In the genomic region with DNA sequence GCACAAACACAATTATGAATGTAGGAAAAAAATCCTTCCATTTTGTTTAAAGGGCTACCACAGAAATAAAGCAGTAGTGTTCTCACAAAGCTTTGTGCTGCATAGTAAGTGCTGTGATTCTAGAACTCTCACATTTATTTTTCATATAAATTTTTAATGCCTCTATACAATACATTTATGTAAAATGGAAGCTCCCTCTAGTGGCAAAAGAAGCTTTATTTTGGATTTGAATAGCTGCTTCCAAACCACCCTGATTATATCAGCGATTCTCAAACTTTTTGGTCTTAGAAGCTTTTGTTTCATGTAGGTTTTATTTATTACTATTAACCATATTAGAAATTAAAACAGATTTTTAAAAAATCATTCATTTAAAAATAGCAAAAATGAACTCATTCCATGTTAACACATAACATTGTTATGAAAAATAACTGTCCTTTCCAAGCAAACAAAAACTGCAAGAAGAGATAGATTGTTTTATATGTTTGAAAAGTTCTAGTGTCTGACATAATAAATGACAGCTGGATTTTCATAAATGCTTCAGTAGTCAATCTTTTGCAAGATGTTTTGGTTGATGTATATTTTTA, we compare ENCODE assay signal across 11 cellular contexts. TPM values are rescaled to one million over a fixed set of nuclear protein-coding genes. Genes with fewer than 3 reads are reported as not detected.
DNase-seq lines count a peak whose midpoint lies in the region; ATAC-seq, FAIRE-seq and TF ChIP-seq lines count a peak whose summit lies in the region.
"Had no signal": no experiment of that assay in that cellular context is flagged by ENCODE, and none has a peak within 500 bp of the region (broad histone marks: within the 10 kb centered on the region; RNA-seq: fewer than 3 reads in every experiment).

No MANE protein-coding gene starts in this region.

- WGBS in HepG2 (ENCODE audit: low lambda C conversion rate) = 59% methylated on average over 1 of the region's 1 CpG

- H3K4me2 ChIP-seq in HepG2 (ENCODE audit: low read depth, low read length) = no peak overlapping the region

- no peak overlapping the region for H2AFZ ChIP-seq in HepG2 (ENCODE audit: low read length)

- H3K4me3 Mint-ChIP-seq in WTC11 = no peak overlapping the region
- no peak overlapping the region for H3K4me3 Mint-ChIP-seq in stimulated activated effector memory CD8-positive, alpha-beta T cell treated with anti-CD3 and anti-CD28 coated beads, Interleukin-12 subunit alpha, Interleukin-12 subunit beta, amount 100 ng/mL, for 72 hours
- H3K4me3 Mint-ChIP-seq: stimulated activated naive CD8-positive, alpha-beta T cell treated with anti-CD3 and anti-CD28 coated beads, Interleukin-15, Interleukin-2, amounts not matched to agents 100 ng/mL and 50 ng/mL, for 24 hours had no signal

- peaks cover 8% of the 10 kb centered on the region for H3K4me1 Mint-ChIP-seq in WTC11
- no peaks in the 10 kb centered on the region for H3K4me1 Mint-ChIP-seq in stimulated activated effector memory CD8-positive, alpha-beta T cell treated with anti-CD3 and anti-CD28 coated beads, Interleukin-12 subunit alpha, Interleukin-12 subunit beta, amount 100 ng/mL, for 72 hours

- in situ Hi-C loops in HepG2 (cut with HindIII; ENCODE audit: extremely low pct_ligation_motif_present, low pct_unique_long_range_greater_than_20kb) = no loop called here

- peaks cover 37% of the 10 kb centered on the region for H3K9me3 Mint-ChIP-seq in WTC11
- peaks cover 2% of the 10 kb centered on the region for H3K9me3 Mint-ChIP-seq in stimulated activated effector memory CD8-positive, alpha-beta T cell treated with anti-CD3 and anti-CD28 coated beads, Interleukin-12 subunit alpha, Interleukin-12 subunit beta, amount 100 ng/mL, for 72 hours

- H3K36me3 ChIP-seq in HepG2 (replicated peaks in 1 of 2; ENCODE audit: control insufficient read depth in 1 of 2, insufficient read depth in 2 of 2, low read length in 2 of 2) (no peaks in the 10 kb centered on the region), ascending aorta (no peaks in the 10 kb centered on the region)

- H3K4me3 ChIP-seq in HepG2 (replicated peaks in 1 of 3; ENCODE audit: insufficient read depth in 1 of 3, low read depth in 2 of 3, low read length in 3 of 3) (no peak overlapping the region), ascending aorta (no peak overlapping the region)

- no TSS peak for BruUV-seq in HepG2 (replicated peaks; lab: Mats Ljungman, UMichigan)

- H3K9me3 ChIP-seq in HepG2 (ENCODE audit: low read length) (peaks cover 7% of the 10 kb centered on the region), ascending aorta (no peaks in the 10 kb centered on the region)

- DNase-seq in DMS53 treated with DMSO at 0.1 percent for 48 hours (lab: John Stamatoyannopoulos, UW; ENCODE audit: unreplicated experiment) (peak; percentile 13), KG1 (lab: John Stamatoyannopoulos, UW) (peak; percentile 6), WTC11 (ENCODE audit: low spot score) (no peak), HepG2 (ENCODE audit: low spot score) (peak; percentile 19), ascending aorta (ENCODE audit: low spot score in 2 of 2) (no peak), cerebellar nuclear complex (lab: John Stamatoyannopoulos, UW) (no peak)
- DNase-seq in stimulated activated effector memory CD8-positive, alpha-beta T cell treated with anti-CD3 and anti-CD28 coated beads, Interleukin-12 subunit alpha, Interleukin-12 subunit beta, amount 100 ng/mL, for 72 hours (ENCODE audit: low spot score in 2 of 2) = no peak
- DNase-seq: activated CD4-positive, CD25-positive, alpha-beta regulatory T cell treated with anti-CD3 and anti-CD28 coated beads, Interleukin-2, amount 50 U/mL, for 72 hours had no signal

- no peak for FAIRE-seq in HepG2 (lab: Jason Lieb, UNC)

- TF ChIP-seq RAD21 in HepG2 (CRISPR knock-in tag; IDR thresholded peaks at IDR 0.05) = no peak

- CTCF ChIA-PET in WTC11 (lab: Charles Lee) = interaction anchor here (0.6 to 2.3 kb wide), 41 partner anchors 9 to 309 kb away, joined by 3 to 18 read pairs (median 4); a partner anchor contains a TSS
- CTCF ChIA-PET in HepG2 (lab: Yijun Ruan, JAX; ENCODE audit: low intra/inter-chr PET ratio, low total read pairs) = interaction anchor here (1.4 to 2.6 kb wide), 2 partner anchors 207 to 309 kb away, joined by 7 to 17 read pairs; no protein-coding TSS in a partner anchor

- no peak for TF ChIP-seq POLR2A in HepG2 (IDR thresholded peaks at IDR 0.05; ENCODE audit: insufficient read depth in 1 of 2, low read depth in 2 of 2, low read length in 2 of 2)

- no peak overlapping the region for H3K9ac ChIP-seq in HepG2 (ENCODE audit: insufficient read depth, low read depth, low read length)

- no peaks in the 10 kb centered on the region; the same call in 1 of the 2 replicates for H3K27me3 Mint-ChIP-seq in WTC11 (ENCODE audit: low read depth)
- H3K27me3 Mint-ChIP-seq: stimulated activated naive CD8-positive, alpha-beta T cell treated with anti-CD3 and anti-CD28 coated beads, Interleukin-15, Interleukin-2, amounts not matched to agents 100 ng/mL and 50 ng/mL, for 24 hours had no signal

- peaks cover 2% of the 10 kb centered on the region for H3K79me2 ChIP-seq in HepG2 (ENCODE audit: insufficient read depth, low read length)

- no peak overlapping the region for H3K27ac Mint-ChIP-seq in WTC11
- no peak overlapping the region for H3K27ac Mint-ChIP-seq in stimulated activated effector memory CD8-positive, alpha-beta T cell treated with anti-CD3 and anti-CD28 coated beads, Interleukin-12 subunit alpha, Interleukin-12 subunit beta, amount 100 ng/mL, for 72 hours
- H3K27ac Mint-ChIP-seq: stimulated activated naive CD8-positive, alpha-beta T cell treated with anti-CD3 and anti-CD28 coated beads, Interleukin-15, Interleukin-2, amounts not matched to agents 100 ng/mL and 50 ng/mL, for 24 hours had no signal

- H3K27ac ChIP-seq in HepG2 (ENCODE audit: extremely low read length, insufficient read depth, low read length) = no peak overlapping the region
- H3K27ac ChIP-seq in ascending aorta = no peak overlapping the region

- H3K27me3 ChIP-seq in HepG2 (ENCODE audit: control insufficient read depth in 1 of 2, insufficient read depth in 2 of 2, low read length in 2 of 2) (no peaks in the 10 kb centered on the region), ascending aorta (no peaks in the 10 kb centered on the region)

- intact Hi-C loops in HepG2 (cut with micrococcal nuclease; ENCODE audit: unreplicated experiment) (loop anchor here (1.0 to 5.0 kb wide), 3 partner anchors 137 to 310 kb away; no protein-coding TSS in a partner anchor), ascending aorta (cut with DNase I) (no loop called here)

- no peak for TF ChIP-seq EP300 in HepG2 (IDR thresholded peaks at IDR 0.05; ENCODE audit: low read depth in 2 of 2, low read length in 2 of 2)
- no peak for TF ChIP-seq EP300 in HepG2 (CRISPR knock-in tag; IDR thresholded peaks at IDR 0.05; ENCODE audit: borderline replicate concordance)

- peaks cover 32% of the 10 kb centered on the region for H3K36me3 Mint-ChIP-seq in WTC11
- H3K36me3 Mint-ChIP-seq in stimulated activated effector memory CD8-positive, alpha-beta T cell treated with anti-CD3 and anti-CD28 coated beads, Interleukin-12 subunit alpha, Interleukin-12 subunit beta, amount 100 ng/mL, for 72 hours = no peaks in the 10 kb centered on the region

- POLR2A ChIA-PET in WTC11 (lab: Charles Lee) (no interaction called here), HepG2 (lab: Yijun Ruan, JAX) (interaction anchor here (0.8 to 2.0 kb wide), 3 partner anchors 133 to 160 kb away, joined by 3 to 4 read pairs (median 3); no protein-coding TSS in a partner anchor)

- no peaks in the 10 kb centered on the region for H4K20me1 ChIP-seq in HepG2 (ENCODE audit: insufficient read depth, low read length)

- H3K4me1 ChIP-seq in HepG2 (ENCODE audit: insufficient read depth, low read length) (peaks cover 36% of the 10 kb centered on the region), ascending aorta (no peaks in the 10 kb centered on the region)

- peak; percentile 32; the same call in 1 of the 2 replicates for TF ChIP-seq CTCF in WTC11 (IDR thresholded peaks at IDR 0.05)
- peak; percentile 34; the same call in 1 of the 2 replicates for TF ChIP-seq CTCF in HepG2 (CRISPR knock-in tag; IDR thresholded peaks at IDR 0.05)
- peak in 1 of 3 experiments; percentile 31 for TF ChIP-seq CTCF in ascending aorta (IDR thresholded peaks at IDR 0.05)

- ATAC-seq in WTC11 (no peak), HepG2 (no peak), HG03196 (IDR thresholded peaks at IDR 0.05; ENCODE audit: unreplicated experiment) (no peak)
- ATAC-seq in stimulated activated effector memory CD8-positive, alpha-beta T cell treated with anti-CD3 and anti-CD28 coated beads, Interleukin-12 subunit alpha, Interleukin-12 subunit beta, amount 100 ng/mL, for 72 hours = no peak

TF ChIP-seq in WTC11, 78 proteins besides CTCF, POLR2A, EP300 and RAD21 (continues in another document):
- TF ChIP-seq GTF2I (CRISPR knock-in tag; conservative IDR thresholded peaks at IDR 0.05) = no peak

TF ChIP-seq in HepG2, 621 proteins besides CTCF, POLR2A, EP300 and RAD21:
- TF ChIP-seq STAG1 (CRISPR knock-in tag; IDR thresholded peaks at IDR 0.05) (peak; percentile 49), ZNF121 (CRISPR knock-in tag; IDR thresholded peaks at IDR 0.05) (no peak), SMC3 (IDR thresholded peaks at IDR 0.05; ENCODE audit: low read length) (0 out of 2 replicates have a peak, but pooled peaks have one; percentile 1)
TF ChIP-seq in HepG2: peak in this region for 2.

RNA-seq across cellular contexts. Expression of a gene that starts 38.4 kb away (rescaled TPM):
- total RNA-seq in WTC11 (2021) = 8.1 to 8.7 TPM (median 8.6 TPM) in 3 replicates
- total RNA-seq in HepG2 (2016; rRNA removed; fragmentation: Illumina TruSeq; extraction: Trizol) = 1.0 and 1.1 TPM in 2 replicates
- 0.79 and 1.8 TPM in 2 replicates for total RNA-seq in HepG2 (2016; cell fraction: cytosol; rRNA removed; fragmentation: Illumina TruSeq; extraction: Trizol; ENCODE audit: low read depth)
- total RNA-seq in HepG2 (2016; cell fraction: insoluble cytoplasmic fraction; rRNA removed; fragmentation: Illumina TruSeq; extraction: Trizol) = 0.89 and 1.3 TPM in 2 replicates
- 0.55 and 0.90 TPM in 2 replicates for total RNA-seq in HepG2 (2016; cell fraction: membrane; rRNA removed; fragmentation: Illumina TruSeq; extraction: Trizol)
- total RNA-seq in HepG2 (2016; cell fraction: nucleus; rRNA removed; fragmentation: Illumina TruSeq; extraction: Trizol) = 2.0 TPM in 2 replicates
- 1.2 and 1.6 TPM in 2 replicates for polyA plus RNA-seq in HepG2 (2011; rRNA removed)
- polyA plus RNA-seq in HepG2 (2011; cell fraction: cytosol; rRNA removed) = 0.86 and 0.96 TPM in 2 replicates
- polyA plus RNA-seq in HepG2 (2011; cell fraction: nucleus; rRNA removed) = 2.2 and 3.3 TPM in 2 replicates
- polyA plus RNA-seq in HepG2 (2012) = 4.4 and 4.6 TPM in 2 replicates
- 0.11 and 0.22 TPM in 2 replicates for polyA plus RNA-seq in HepG2 (2016; cell fraction: cytosol; fragmentation: Illumina TruSeq; extraction: Trizol; ENCODE audit: low read depth)
- 0.84 and 1.1 TPM in 2 replicates for polyA plus RNA-seq in HepG2 (2016; cell fraction: insoluble cytoplasmic fraction; fragmentation: Illumina TruSeq; extraction: Trizol; ENCODE audit: low read depth)
- 0.43 and 0.50 TPM in 2 replicates for polyA plus RNA-seq in HepG2 (2016; cell fraction: membrane; fragmentation: Illumina TruSeq; extraction: Trizol; ENCODE audit: low read depth)
- 1.6 and 2.8 TPM in 2 replicates for polyA plus RNA-seq in HepG2 (2016; cell fraction: nucleus; fragmentation: Illumina TruSeq; extraction: Trizol; ENCODE audit: insufficient read depth, low read depth)
- polyA minus RNA-seq in HepG2 (2011; rRNA and poly(A)+ RNA removed; ENCODE audit: low replicate concordance) = 3.8 TPM in 1 of 2 replicates, not detected in the other
- 2.2 and 2.8 TPM in 2 replicates for polyA minus RNA-seq in HepG2 (2011; cell fraction: cytosol; rRNA and poly(A)+ RNA removed)
- polyA minus RNA-seq in HepG2 (2011; cell fraction: nucleus; rRNA and poly(A)+ RNA removed) = 24.7 and 25.9 TPM in 2 replicates
- total RNA-seq in ascending aorta = not detected
- total RNA-seq: H4 had no signal

Comparison
In these comparisons a context has a peak if more than half of its experiments do, and no peak if none do; other contexts are left out.
1. DNase-seq: peak in DMS53 treated with DMSO at 0.1 percent for 48 hours (single experiment), KG1 (single experiment) and HepG2 (single experiment); none in WTC11 (single experiment), ascending aorta (0 of 2), cerebellar nuclear complex (0 of 2) and stimulated activated effector memory CD8-positive, alpha-beta T cell treated with anti-CD3 and anti-CD28 coated beads, Interleukin-12 subunit alpha, Interleukin-12 subunit beta, amount 100 ng/mL, for 72 hours (0 of 2).